In the genomic region with DNA sequence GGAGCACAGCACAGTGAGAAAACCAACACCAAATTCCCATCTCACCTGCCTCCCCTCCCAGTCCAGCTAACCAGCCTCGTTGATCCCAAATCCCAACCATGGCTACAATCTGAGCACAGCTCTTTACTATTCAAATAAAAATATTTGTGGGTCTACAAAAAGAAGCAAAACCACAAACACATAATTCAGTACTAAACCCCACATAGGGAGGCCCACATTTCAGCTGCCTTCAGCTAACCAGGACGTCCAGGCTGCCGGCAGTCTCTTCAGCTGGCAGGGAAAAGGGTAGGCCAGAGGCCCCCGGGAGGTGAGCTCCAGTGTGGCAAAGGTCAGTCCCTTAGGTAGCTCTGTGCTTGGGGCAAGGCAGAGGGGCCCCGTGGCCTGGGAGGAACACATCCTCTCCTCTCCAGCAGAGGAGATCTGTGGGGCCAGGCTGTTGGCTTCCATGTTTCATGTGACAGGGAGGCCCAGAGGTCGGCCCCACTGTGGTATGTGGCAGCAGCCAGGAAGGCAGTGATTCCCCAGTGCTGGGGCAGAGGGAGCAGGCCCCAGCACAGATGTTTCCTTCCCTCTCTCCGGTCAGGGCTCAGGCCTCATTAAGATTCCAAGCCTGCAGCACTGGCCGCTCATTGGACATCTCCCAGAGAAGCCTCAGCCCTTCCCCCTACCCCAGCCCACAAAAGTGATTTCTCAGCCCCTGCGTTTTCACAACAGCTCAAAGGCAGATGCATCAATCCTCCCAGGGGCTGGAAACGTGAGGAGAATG, we compare ENCODE assay signal across 9 cellular contexts.
A peak's percentile ranks its signal among the peaks of the same experiment; 100 is the strongest.
DNase-seq lines count a peak whose midpoint lies in the region; ATAC-seq and TF ChIP-seq lines count a peak whose summit lies in the region.
"Had no signal": no experiment of that assay in that cellular context is flagged by ENCODE, and none has a peak within 500 bp of the region (broad histone marks: within the 10 kb centered on the region; RNA-seq: fewer than 3 reads in every experiment).

No MANE protein-coding gene starts in this region.

- H3K4me1 ChIP-seq in prostate gland (replicated peaks) = no peaks in the 10 kb centered on the region

- H3K27me3 Mint-ChIP-seq in glutamatergic neuron (ENCODE audit: unreplicated experiment) = no peaks in the 10 kb centered on the region

- no peak for ATAC-seq in HG03175 (IDR thresholded peaks at IDR 0.05; ENCODE audit: unreplicated experiment)
- ATAC-seq: activated naive CD4-positive, alpha-beta T cell treated with anti-CD3 and anti-CD28 coated beads, Interleukin-2, amount 50 U/mL, for 72 hours had no signal

- 45% methylated on average over 10 of the region's 10 CpGs for WGBS in prostate gland

- DNase-seq in C1 segment of cervical spinal cord (lab: John Stamatoyannopoulos, UW) (peak in 11 of 14 donors; percentile 7 to 80 (median 44)), RPMI8226 (peak; percentile 68), glutamatergic neuron (peak; percentile 29), occipital lobe (lab: John Stamatoyannopoulos, UW) (peak; percentile 20), COLO668 (lab: John Stamatoyannopoulos, UW; ENCODE audit: unreplicated experiment) (no peak), NCI-H128 (lab: John Stamatoyannopoulos, UW; ENCODE audit: unreplicated experiment) (no peak), prostate gland (ENCODE audit: low spot score) (no peak)

- H3K27ac Mint-ChIP-seq in glutamatergic neuron (ENCODE audit: unreplicated experiment) = no peak overlapping the region
- H3K27ac Mint-ChIP-seq: activated naive CD4-positive, alpha-beta T cell treated with anti-CD3 and anti-CD28 coated beads, Interleukin-2, amount 50 U/mL, for 72 hours had no signal

- TF ChIP-seq CTCF in glutamatergic neuron (IDR thresholded peaks at IDR 0.05; ENCODE audit: partially characterized antibody, unreplicated experiment) (no peak), prostate gland (IDR thresholded peaks at IDR 0.05) (no peak)

- no peaks in the 10 kb centered on the region for H3K9me3 ChIP-seq in prostate gland

- peaks cover 8% of the 10 kb centered on the region for H3K4me1 Mint-ChIP-seq in glutamatergic neuron (ENCODE audit: low read depth, unreplicated experiment)

- no peak for TF ChIP-seq POLR2A in prostate gland (IDR thresholded peaks at IDR 0.05)

- no peak overlapping the region for H3K27ac ChIP-seq in prostate gland

- no peaks in the 10 kb centered on the region for H3K27me3 ChIP-seq in prostate gland (replicated peaks; ENCODE audit: insufficient read depth)

- intact Hi-C loops in prostate gland (cut with DNase I) = no loop called here

- no peaks in the 10 kb centered on the region for H3K36me3 Mint-ChIP-seq in glutamatergic neuron (ENCODE audit: unreplicated experiment)
- H3K36me3 Mint-ChIP-seq: activated naive CD4-positive, alpha-beta T cell treated with anti-CD3 and anti-CD28 coated beads, Interleukin-2, amount 50 U/mL, for 72 hours had no signal

- no peak overlapping the region for H3K4me3 ChIP-seq in prostate gland

- peaks cover 3% of the 10 kb centered on the region for H3K9me3 Mint-ChIP-seq in glutamatergic neuron (ENCODE audit: unreplicated experiment)
- H3K9me3 Mint-ChIP-seq: activated naive CD4-positive, alpha-beta T cell treated with anti-CD3 and anti-CD28 coated beads, Interleukin-2, amount 50 U/mL, for 72 hours had no signal

- H3K4me3 Mint-ChIP-seq in glutamatergic neuron (ENCODE audit: unreplicated experiment) = no peak overlapping the region

- no peaks in the 10 kb centered on the region for H3K36me3 ChIP-seq in prostate gland

Comparison
In these comparisons a context has a peak if more than half of its experiments do, and no peak if none do; other contexts are left out.
1. DNase-seq: peak in C1 segment of cervical spinal cord (11 of 14), RPMI8226 (single experiment), glutamatergic neuron (single experiment) and occipital lobe (single experiment); none in COLO668 (single experiment), NCI-H128 (single experiment) and prostate gland (single experiment).